8 cellular contexts compared by ENCODE assay signal in the genomic region with DNA sequence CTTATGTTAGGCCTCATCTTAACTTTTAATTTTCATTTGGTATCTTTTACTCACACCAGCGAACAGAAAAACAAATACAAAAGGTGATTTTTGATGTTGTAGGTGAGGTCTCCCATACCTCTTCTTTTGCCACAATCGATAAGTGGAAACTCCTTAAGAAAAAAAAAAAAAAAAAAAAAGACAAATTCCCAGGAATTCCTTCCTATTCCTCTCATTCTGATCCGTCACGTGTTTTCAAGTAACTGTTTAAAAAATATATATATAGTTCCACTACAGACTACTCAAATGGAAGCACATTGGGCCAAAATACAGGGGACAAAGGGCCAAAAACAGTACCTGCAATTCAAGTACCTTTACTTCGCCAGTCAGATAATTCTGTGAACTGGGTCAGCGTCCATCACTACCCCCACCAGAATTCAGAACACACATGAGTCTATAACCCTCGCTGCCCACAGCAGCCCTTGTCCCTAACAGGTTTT. TPM values are rescaled to one million over a fixed set of nuclear protein-coding genes. Genes with fewer than 3 reads are reported as not detected.
DNase-seq lines count a peak whose midpoint lies in the region; ATAC-seq and TF ChIP-seq lines count a peak whose summit lies in the region.

No MANE protein-coding gene starts in this region.

- H3K36me3 ChIP-seq in right atrium auricular region: no peaks in the 10 kb centered on the region
- no peaks in the 10 kb centered on the region for H3K36me3 ChIP-seq in breast epithelium

- no peak for ATAC-seq in left ventricle myocardium superior
- no peak for ATAC-seq in HG02763 (IDR thresholded peaks at IDR 0.05; ENCODE audit: unreplicated experiment)
- ATAC-seq in GM18511 (IDR thresholded peaks at IDR 0.05; ENCODE audit: unreplicated experiment): no peak
- no peak for ATAC-seq in HG02981 (IDR thresholded peaks at IDR 0.05; ENCODE audit: unreplicated experiment)

- DNase-seq in right atrium auricular region (ENCODE audit: low spot score) (no peak), left ventricle myocardium superior (no peak), breast epithelium (ENCODE audit: low spot score in 2 of 2) (no peak), NCI-H82 treated with DMSO at 0.1 percent for 48 hours (lab: John Stamatoyannopoulos, UW; ENCODE audit: unreplicated experiment) (no peak)

- H3K27me3 ChIP-seq in right atrium auricular region (no peaks in the 10 kb centered on the region), breast epithelium (no peaks in the 10 kb centered on the region), mononuclear cell (ENCODE audit: insufficient read depth, low read length) (no peaks in the 10 kb centered on the region)

- intact Hi-C loops in left ventricle myocardium superior (cut with micrococcal nuclease) (no loop called here), breast epithelium (cut with DNase I; ENCODE audit: low total_unique reads) (no loop called here)

- no peak for TF ChIP-seq POLR2A in breast epithelium (IDR thresholded peaks at IDR 0.05)

- H3K4me1 ChIP-seq in right atrium auricular region (no peaks in the 10 kb centered on the region), breast epithelium (no peaks in the 10 kb centered on the region), mononuclear cell (ENCODE audit: insufficient read depth, low read length) (peaks cover 13% of the 10 kb centered on the region)

- TF ChIP-seq CTCF in right atrium auricular region (IDR thresholded peaks at IDR 0.05) (no peak), breast epithelium (IDR thresholded peaks at IDR 0.05) (no peak)

- H3K4me3 ChIP-seq in right atrium auricular region: peak overlapping the region; percentile 67 to 69
- peak overlapping the region; percentile 62 to 72 (median 71) for H3K4me3 ChIP-seq in breast epithelium
- H3K4me3 ChIP-seq in mononuclear cell (ENCODE audit: low read length): peak overlapping the region; percentile 68

- H3K9me3 ChIP-seq in right atrium auricular region (no peaks in the 10 kb centered on the region), breast epithelium (no peaks in the 10 kb centered on the region), mononuclear cell (ENCODE audit: low read depth, low read length) (no peaks in the 10 kb centered on the region)

- H3K27ac ChIP-seq in right atrium auricular region (peak overlapping the region; percentile 83 to 96), breast epithelium (peak overlapping the region; percentile 86 to 94)

RNA-seq across cellular contexts. Expression of gene NMUR1, which starts 16.5 kb away (rescaled TPM):
- total RNA-seq in right atrium auricular region (under 1 TPM; 0.67 to 0.93 TPM), left ventricle myocardium superior (not detected), breast epithelium (1 to 10 TPM in 1 of 3 donors, under 1 TPM in 1, not detected in 1; under 0.01 to 3.8 TPM), mononuclear cell (1.8 TPM)

RNA-seq across cellular contexts. Expression of gene NCL, which starts 49.5 kb away (rescaled TPM):
- total RNA-seq in right atrium auricular region (10 to 100 TPM; 73.5 to 85.8 TPM), left ventricle myocardium superior (241 TPM), breast epithelium (100 to 1,000 TPM; 179 to 234 (median 189) TPM), mononuclear cell (182 TPM)
